Comparison of ENCODE assay signal across 11 cellular contexts in the genomic region with DNA sequence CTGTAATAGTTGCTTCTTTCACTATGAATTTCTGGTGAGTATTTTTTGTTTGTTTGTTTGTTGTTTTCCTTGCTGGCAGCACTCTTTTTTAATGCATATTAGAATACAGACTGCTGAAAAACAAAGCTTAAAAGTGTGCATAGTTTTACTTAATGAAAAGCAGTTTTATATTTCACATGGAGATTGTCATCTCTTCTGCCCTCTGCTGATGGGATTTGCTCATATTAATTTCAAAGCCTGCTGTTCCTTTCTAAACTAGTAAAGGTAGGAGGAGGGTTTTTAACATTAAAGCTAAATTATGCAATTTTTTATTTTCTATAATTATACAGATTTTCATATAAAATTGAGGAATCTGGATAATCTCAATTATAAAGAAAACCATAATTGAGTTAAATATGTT.
DNase-seq lines count a peak whose midpoint lies in the region; ATAC-seq and TF ChIP-seq lines count a peak whose summit lies in the region.
"Had no signal": no experiment of that assay in that cellular context is flagged by ENCODE, and none has a peak within 500 bp of the region (broad histone marks: within the 10 kb centered on the region; RNA-seq: fewer than 3 reads in every experiment).

No MANE protein-coding gene starts in this region.

- no peak overlapping the region for H2BK20ac ChIP-seq in IMR-90 (ENCODE audit: low read depth, low read length)

- dilution Hi-C loops in IMR-90 (cut with HindIII; ENCODE audit: low sequenced_read_pairs, unreplicated experiment) = no loop called here

- no peak overlapping the region for H3K56ac ChIP-seq in IMR-90 (ENCODE audit: extremely low read depth, insufficient read depth, low read length)

- peak; percentile 10 to 11 for DNase-seq in AML-193 (lab: John Stamatoyannopoulos, UW)
- peak; percentile 16 for DNase-seq in IMR-90
- DNase-seq in amniotic epithelial cell (ENCODE audit: low read depth) = peak; percentile 5
- DNase-seq in kidney glomerular epithelial cell (lab: John Stamatoyannopoulos, UW) = peak; percentile 22
- DNase-seq in GM10266 (ENCODE audit: extremely low spot score) = no peak
- DNase-seq in left lobe of liver (ENCODE audit: low spot score) = no peak
- no peak for DNase-seq in activated T-helper 2 cell treated with anti-CD3 and anti-CD28 coated beads, Interferon-gamma antibody, Interleukin-2, Interleukin-4, amounts not matched to agents 10 μg/mL and 5 μg/mL and 100 μg/mL, durations not matched to agents 14 hours and 24 hours and 36 hours (ENCODE audit: low spot score)
- no peak for DNase-seq in MV-4-11 (lab: John Stamatoyannopoulos, UW)
- DNase-seq: activated CD4-positive, alpha-beta T cell treated with anti-CD3 and anti-CD28 coated beads, Interleukin-2, amount 50 U/mL, for 4 hours had no signal

- H3K4me2 ChIP-seq in IMR-90 (ENCODE audit: low read depth, low read length) = no peak overlapping the region

- no peaks in the 10 kb centered on the region for H3K36me3 Mint-ChIP-seq in activated T-helper 2 cell treated with anti-CD3 and anti-CD28 coated beads, Interferon-gamma antibody, Interleukin-2, Interleukin-4, amounts not matched to agents 10 μg/mL and 5 μg/mL and 100 μg/mL, durations not matched to agents 14 hours and 24 hours and 36 hours (ENCODE audit: low read depth)

- CTCF ChIA-PET in IMR-90 (lab: Yijun Ruan, JAX) = interaction anchor here (0.6 to 1.1 kb wide), 3 partner anchors 10 to 621 kb away, joined by 3 to 4 read pairs (median 3); no protein-coding TSS in a partner anchor

- no peaks in the 10 kb centered on the region for H3K9me1 ChIP-seq in IMR-90 (ENCODE audit: insufficient read depth, low read length)

- H3K4me3 Mint-ChIP-seq in activated T-helper 2 cell treated with anti-CD3 and anti-CD28 coated beads, Interferon-gamma antibody, Interleukin-2, Interleukin-4, amounts not matched to agents 10 μg/mL and 5 μg/mL and 100 μg/mL, durations not matched to agents 14 hours and 24 hours and 36 hours (ENCODE audit: low read depth) = no peak overlapping the region

- no peaks in the 10 kb centered on the region for H4K20me1 ChIP-seq in IMR-90 (ENCODE audit: insufficient read depth, low read length)

- no peaks in the 10 kb centered on the region for H3K27me3 Mint-ChIP-seq in activated T-helper 2 cell treated with anti-CD3 and anti-CD28 coated beads, Interferon-gamma antibody, Interleukin-2, Interleukin-4, amounts not matched to agents 10 μg/mL and 5 μg/mL and 100 μg/mL, durations not matched to agents 14 hours and 24 hours and 36 hours (ENCODE audit: low read depth)

- POLR2A ChIA-PET in IMR-90 (lab: Charles Lee; ENCODE audit: unreplicated experiment) = no interaction called here

- no peak for TF ChIP-seq POLR2A in IMR-90 (IDR thresholded peaks at IDR 0.05; ENCODE audit: low read depth, low read length)

- no peaks in the 10 kb centered on the region for H3K4me1 ChIP-seq in IMR-90 (ENCODE audit: control insufficient read depth, insufficient read depth, low read length)

- no peak overlapping the region for H3K27ac ChIP-seq in IMR-90 (ENCODE audit: insufficient read depth, low read length)
- H3K27ac ChIP-seq: coronary artery, skin epidermis had no signal

- H3K4me1 Mint-ChIP-seq in activated T-helper 2 cell treated with anti-CD3 and anti-CD28 coated beads, Interferon-gamma antibody, Interleukin-2, Interleukin-4, amounts not matched to agents 10 μg/mL and 5 μg/mL and 100 μg/mL, durations not matched to agents 14 hours and 24 hours and 36 hours (ENCODE audit: low read depth) = no peaks in the 10 kb centered on the region

- no peak for ATAC-seq in IMR-90 (ENCODE audit: low read depth)
- no peak for ATAC-seq in left lobe of liver

- no peak overlapping the region for H2AK9ac ChIP-seq in IMR-90 (replicated peaks; ENCODE audit: low read depth, low read length, poor library complexity)

- H3K9me3 ChIP-seq in IMR-90 (ENCODE audit: control insufficient read depth, insufficient read depth, low read length) = no peaks in the 10 kb centered on the region

- H3K27me3 ChIP-seq in IMR-90 (ENCODE audit: control insufficient read depth, insufficient read depth, low read length) = no peaks in the 10 kb centered on the region

- in situ Hi-C loops in IMR-90 (cut with MboI; ENCODE audit: low sequenced_read_pairs) = no loop called here

- no peak overlapping the region for H3K4ac ChIP-seq in IMR-90 (ENCODE audit: low read depth, low read length)

- H3K9ac ChIP-seq in IMR-90 (ENCODE audit: low read depth, low read length) = no peak overlapping the region

- H3K79me1 ChIP-seq in IMR-90 (ENCODE audit: low read depth in 1 of 2, low read length in 2 of 2) = no peaks in the 10 kb centered on the region

- H3K36me3 ChIP-seq in IMR-90 (ENCODE audit: control insufficient read depth, insufficient read depth, low read length) = no peaks in the 10 kb centered on the region

- no peak overlapping the region for H2BK120ac ChIP-seq in IMR-90 (ENCODE audit: low read depth, low read length)

- H4K8ac ChIP-seq in IMR-90 (ENCODE audit: low read depth in 2 of 2, low read length in 2 of 2) = no peak overlapping the region

- no peak overlapping the region for H3K27ac Mint-ChIP-seq in activated T-helper 2 cell treated with anti-CD3 and anti-CD28 coated beads, Interferon-gamma antibody, Interleukin-2, Interleukin-4, amounts not matched to agents 10 μg/mL and 5 μg/mL and 100 μg/mL, durations not matched to agents 14 hours and 24 hours and 36 hours

- H2BK5ac ChIP-seq in IMR-90 (ENCODE audit: low read depth, low read length, poor library complexity, severe bottlenecking) = no peak overlapping the region

- H3K14ac ChIP-seq in IMR-90 (replicated peaks; ENCODE audit: low read depth, low read length) = no peak overlapping the region

- H2AK5ac ChIP-seq in IMR-90 (ENCODE audit: low read depth, low read length) = no peak overlapping the region

- no peak overlapping the region for H2BK15ac ChIP-seq in IMR-90 (ENCODE audit: low read depth, low read length)

- H3K23ac ChIP-seq in IMR-90 (ENCODE audit: low read depth, low read length) = no peak overlapping the region

- TF ChIP-seq CTCF in IMR-90 (conservative IDR thresholded peaks at IDR 0.05; ENCODE audit: low read depth, low read length) = peak; percentile 33
- no peak for TF ChIP-seq CTCF in GM10266 (IDR thresholded peaks at IDR 0.05; ENCODE audit: control insufficient read depth, insufficient read depth, low read depth, missing control alignments)

- H3K4me3 ChIP-seq in IMR-90 (ENCODE audit: insufficient read depth, low read depth, low read length) = no peak overlapping the region
- H3K4me3 ChIP-seq: coronary artery, skin epidermis had no signal

- peaks cover 6% of the 10 kb centered on the region for H3K9me3 Mint-ChIP-seq in activated T-helper 2 cell treated with anti-CD3 and anti-CD28 coated beads, Interferon-gamma antibody, Interleukin-2, Interleukin-4, amounts not matched to agents 10 μg/mL and 5 μg/mL and 100 μg/mL, durations not matched to agents 14 hours and 24 hours and 36 hours

- H4K91ac ChIP-seq in IMR-90 (ENCODE audit: insufficient read depth, low read depth, low read length) = no peak overlapping the region

- BruUV-seq in IMR-90 (replicated peaks; lab: Mats Ljungman, UMichigan) = no TSS peak

- no peak overlapping the region for H2AFZ ChIP-seq in IMR-90 (replicated peaks; ENCODE audit: low read length, poor library complexity)

- no peak overlapping the region for H3K18ac ChIP-seq in IMR-90 (ENCODE audit: low read depth, low read length)

- no peak overlapping the region for H4K5ac ChIP-seq in IMR-90 (ENCODE audit: low read depth, low read length)

- peak; percentile 43 for TF ChIP-seq RAD21 in IMR-90 (IDR thresholded peaks at IDR 0.05; ENCODE audit: low read length)

- intact Hi-C loops in IMR-90 (cut with micrococcal nuclease) = no loop called here
- intact Hi-C loops in activated T-helper 2 cell treated with anti-CD3 and anti-CD28 coated beads, Interferon-gamma antibody, Interleukin-2, Interleukin-4, amounts not matched to agents 10 μg/mL and 5 μg/mL and 100 μg/mL, durations not matched to agents 14 hours and 24 hours and 36 hours (cut with micrococcal nuclease) = no loop called here

TF ChIP-seq in IMR-90, 13 proteins besides CTCF, POLR2A, EP300 and RAD21:
- TF ChIP-seq SMC3 (IDR thresholded peaks at IDR 0.05; ENCODE audit: low read depth, low read length) = peak; percentile 48
- TF ChIP-seq FOS (IDR thresholded peaks at IDR 0.05; ENCODE audit: low read depth, low read length) = no peak

Comparison
In these comparisons a context has a peak if more than half of its experiments do, and no peak if none do; other contexts are left out.
1. DNase-seq: peak in AML-193 (2 of 2), IMR-90 (single experiment), amniotic epithelial cell (single experiment) and kidney glomerular epithelial cell (single experiment); none in GM10266 (single experiment), left lobe of liver (single experiment), activated T-helper 2 cell treated with anti-CD3 and anti-CD28 coated beads, Interferon-gamma antibody, Interleukin-2, Interleukin-4, amounts not matched to agents 10 μg/mL and 5 μg/mL and 100 μg/mL, durations not matched to agents 14 hours and 24 hours and 36 hours (single experiment) and MV-4-11 (single experiment).